Comparison of ENCODE assay signal across 1 cellular context in the genomic region with DNA sequence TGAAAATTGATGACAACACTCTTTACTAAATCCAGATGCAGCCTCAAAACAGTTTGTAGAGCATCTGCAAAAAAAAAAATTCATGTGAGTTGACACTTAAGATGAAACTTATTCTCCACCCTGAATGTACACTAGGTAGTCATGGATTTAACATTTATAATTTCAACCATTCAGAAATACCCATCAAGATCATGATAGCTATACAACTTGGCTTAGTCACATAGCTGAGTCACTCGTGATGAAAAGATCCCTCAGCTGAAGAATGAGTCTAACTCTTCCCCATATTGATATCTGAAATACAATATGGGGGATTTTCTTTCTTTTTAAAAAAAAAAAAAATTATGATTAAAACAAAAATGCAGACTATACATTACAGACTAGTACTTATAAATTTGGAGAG.
TF ChIP-seq lines count a peak whose summit lies in the region.

No MANE protein-coding gene starts in this region.

TF ChIP-seq in IMR-90, 13 proteins besides CTCF, POLR2A, EP300 and RAD21 (continued from another document):
- no peak for TF ChIP-seq MAZ (IDR thresholded peaks at IDR 0.05; ENCODE audit: borderline replicate concordance, low read depth, low read length)
- TF ChIP-seq CEBPB (IDR thresholded peaks at IDR 0.05; ENCODE audit: low read depth, low read length) = peak; percentile 5; the same call in 1 of the 2 replicates
- TF ChIP-seq MXI1 (IDR thresholded peaks at IDR 0.05; ENCODE audit: borderline replicate concordance, low read depth, low read length) = no peak
- TF ChIP-seq CHD1 (IDR thresholded peaks at IDR 0.05; ENCODE audit: low read depth, low read length) = no peak
- no peak for TF ChIP-seq NFE2L2 (IDR thresholded peaks at IDR 0.05; ENCODE audit: low read depth, low read length)
- TF ChIP-seq, protein P1, sequence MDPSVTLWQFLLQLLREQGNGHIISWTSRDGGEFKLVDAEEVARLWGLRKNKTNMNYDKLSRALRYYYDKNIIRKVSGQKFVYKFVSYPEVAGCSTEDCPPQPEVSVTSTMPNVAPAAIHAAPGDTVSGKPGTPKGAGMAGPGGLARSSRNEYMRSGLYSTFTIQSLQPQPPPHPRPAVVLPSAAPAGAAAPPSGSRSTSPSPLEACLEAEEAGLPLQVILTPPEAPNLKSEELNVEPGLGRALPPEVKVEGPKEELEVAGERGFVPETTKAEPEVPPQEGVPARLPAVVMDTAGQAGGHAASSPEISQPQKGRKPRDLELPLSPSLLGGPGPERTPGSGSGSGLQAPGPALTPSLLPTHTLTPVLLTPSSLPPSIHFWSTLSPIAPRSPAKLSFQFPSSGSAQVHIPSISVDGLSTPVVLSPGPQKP (IDR thresholded peaks at IDR 0.05; ENCODE audit: borderline replicate concordance, low read depth, low read length) = no peak
- TF ChIP-seq RFX5 (IDR thresholded peaks at IDR 0.05; ENCODE audit: low read depth, low read length) = no peak
